ENCODE assay signal across 1 cellular context in genomic region chr3:195847061-195847950, GRCh38.
TF ChIP-seq lines count a peak whose summit lies in the region.

No MANE protein-coding gene starts in this region.

TF ChIP-seq in H1, 55 proteins besides CTCF, POLR2A, EP300 and RAD21:
- no peak for TF ChIP-seq CBX5 (IDR thresholded peaks at IDR 0.05; ENCODE audit: low read depth, low read length)
- no peak for TF ChIP-seq HDAC2 (IDR thresholded peaks at IDR 0.05; ENCODE audit: borderline replicate concordance in 1 of 2, low read depth in 2 of 2, low read length in 2 of 2)
- no peak for TF ChIP-seq HDAC6 (IDR thresholded peaks at IDR 0.05; ENCODE audit: low read depth, low read length)
- TF ChIP-seq CHD2 (IDR thresholded peaks at IDR 0.05; ENCODE audit: low read length) = no peak
- TF ChIP-seq ATF3 (IDR thresholded peaks at IDR 0.05; ENCODE audit: insufficient read depth, low read depth, low read length) = no peak
- TF ChIP-seq BACH1 (IDR thresholded peaks at IDR 0.05; ENCODE audit: low read length) = no peak
- TF ChIP-seq KDM5A (IDR thresholded peaks at IDR 0.05; ENCODE audit: low read length) = no peak
- TF ChIP-seq YY1 (IDR thresholded peaks at IDR 0.05; ENCODE audit: low read depth, low read length) = no peak
- no peak for TF ChIP-seq TAF7 (optimal IDR thresholded peaks at IDR 0.05; ENCODE audit: borderline replicate concordance, low read depth, low read length)
- TF ChIP-seq SRF (IDR thresholded peaks at IDR 0.05; ENCODE audit: low read depth, low read length) = no peak
- TF ChIP-seq BRCA1 (IDR thresholded peaks at IDR 0.05; ENCODE audit: low read depth, low read length) = no peak
- no peak for TF ChIP-seq CTBP2 (IDR thresholded peaks at IDR 0.05; ENCODE audit: borderline replicate concordance, insufficient read depth, insufficient read length, low read length)
- TF ChIP-seq BCL11A (IDR thresholded peaks at IDR 0.05; ENCODE audit: low read depth in 2 of 2, low read length in 2 of 2) = no peak
- no peak for TF ChIP-seq JUND (IDR thresholded peaks at IDR 0.05; ENCODE audit: low read length)
- TF ChIP-seq POLR2AphosphoS5 (IDR thresholded peaks at IDR 0.05; ENCODE audit: low read depth, low read length) = no peak
- no peak for TF ChIP-seq RNF2 (IDR thresholded peaks at IDR 0.05; ENCODE audit: borderline replicate concordance, low read depth, low read length, missing control alignments, poor library complexity, severe bottlenecking)
- TF ChIP-seq EGR1 (IDR thresholded peaks at IDR 0.05; ENCODE audit: borderline replicate concordance, low read depth, low read length) = no peak
